Comparison of ENCODE assay signal across 1 cellular context in genomic region chr20:60473240-60473639, GRCh38.
TF ChIP-seq lines count a peak whose summit lies in the region.

No MANE protein-coding gene starts in this region.

TF ChIP-seq in H1, 55 proteins besides CTCF, POLR2A, EP300 and RAD21 (continued from another document):
- TF ChIP-seq EGR1 (IDR thresholded peaks at IDR 0.05; ENCODE audit: borderline replicate concordance, low read depth, low read length), result no peak
- TF ChIP-seq POU5F1 (IDR thresholded peaks at IDR 0.05; ENCODE audit: low read depth, low read length), result no peak
- TF ChIP-seq ASH2L (IDR thresholded peaks at IDR 0.05; ENCODE audit: low read length), result no peak
